In genomic region chr5:76819851-76820280, GRCh38 we compare ENCODE assay signal across 8 cellular contexts. TPM values are rescaled to one million over a fixed set of nuclear protein-coding genes. Genes with fewer than 3 reads are reported as not detected.
DNase-seq lines count a peak whose midpoint lies in the region; ATAC-seq and TF ChIP-seq lines count a peak whose summit lies in the region.

No MANE protein-coding gene starts in this region.

- TF ChIP-seq EP300 in SK-N-SH (IDR thresholded peaks at IDR 0.05; ENCODE audit: borderline replicate concordance in 1 of 2, low read depth in 1 of 2, low read length in 1 of 2) (no peak), stomach (IDR thresholded peaks at IDR 0.05) (no peak)

- peaks cover 21% of the 10 kb centered on the region for H3K79me2 ChIP-seq in SK-N-SH (ENCODE audit: insufficient read depth)

- no peak for TF ChIP-seq RAD21 in SK-N-SH (IDR thresholded peaks at IDR 0.05; ENCODE audit: low read length)

- no peak for TF ChIP-seq POLR2A in stomach (IDR thresholded peaks at IDR 0.05)

- H3K36me3 ChIP-seq in SK-N-SH (replicated peaks in 1 of 2; ENCODE audit: control insufficient read depth in 1 of 2, insufficient read depth in 2 of 2, low read length in 1 of 2) (no peaks in the 10 kb centered on the region), stomach (no peaks in the 10 kb centered on the region)

- no peaks in the 10 kb centered on the region for H3K9me3 Mint-ChIP-seq in central memory CD8-positive, alpha-beta T cell

- peaks cover 8% of the 10 kb centered on the region for H3K4me1 Mint-ChIP-seq in central memory CD8-positive, alpha-beta T cell

- TF ChIP-seq CTCF in SK-N-SH (IDR thresholded peaks at IDR 0.05) (no peak), stomach (IDR thresholded peaks at IDR 0.05) (no peak)

- peak overlapping the region; percentile 99 for H3K4me2 ChIP-seq in SK-N-SH

- peaks cover 2% of the 10 kb centered on the region for H3K36me3 Mint-ChIP-seq in central memory CD8-positive, alpha-beta T cell (ENCODE audit: insufficient read depth)

- intact Hi-C loops in stomach (cut with DNase I; ENCODE audit: low total_unique reads): no loop called here

- POLR2A ChIA-PET in SK-N-SH (lab: Yijun Ruan, JAX): no interaction called here

- peaks cover 70% of the 10 kb centered on the region for H3K27me3 Mint-ChIP-seq in central memory CD8-positive, alpha-beta T cell

- H3K4me3 ChIP-seq in SK-N-SH (ENCODE audit: low read depth in 2 of 2, low read length in 1 of 2): peak overlapping the region; percentile 74 to 84
- H3K4me3 ChIP-seq in stomach: peak overlapping the region; percentile 53 to 75 (median 66)

- DNase-seq in SK-N-SH (no peak), left lobe of liver (ENCODE audit: low spot score) (peak; percentile 77), stomach (peak; percentile 56), cerebellar cortex (ENCODE audit: low spot score) (no peak)
- DNase-seq in central memory CD8-positive, alpha-beta T cell (ENCODE audit: low spot score in 2 of 2): no peak
- DNase-seq in stimulated activated CD4-positive, alpha-beta T cell treated with anti-CD3 and anti-CD28 coated beads, Interleukin-4, amount 100 ng/mL, for 1 hour: no peak

- 71% methylated on average over 24 of the region's 27 CpGs for WGBS in SK-N-SH (ENCODE audit: low lambda C conversion rate)
- WGBS in stomach, 5 donors: 13 to 21% (median 17%) methylated on average over 15 to 27 of the region's 27 CpGs

- H2AFZ ChIP-seq in SK-N-SH (ENCODE audit: low read depth): peak overlapping the region; percentile 94; the same call in 1 of the 2 replicates

- H3K27me3 ChIP-seq in SK-N-SH (ENCODE audit: insufficient read depth) (no peaks in the 10 kb centered on the region), stomach (peaks cover 3 to 25% (median 9%) of the 10 kb centered on the region in 3 donors)

- H3K9me2 ChIP-seq in SK-N-SH: no peaks in the 10 kb centered on the region

- ATAC-seq in SK-N-SH treated with all-trans-retinoic acid at 6 μM for 48 hours: no peak
- no peak for ATAC-seq in central memory CD8-positive, alpha-beta T cell (replicated peaks; ENCODE audit: extremely low read depth, poor library complexity, severe bottlenecking)
- ATAC-seq in left lobe of liver: peak; percentile 61
- no peak for ATAC-seq in GM21515 (IDR thresholded peaks at IDR 0.05; ENCODE audit: unreplicated experiment)

- H3K27ac ChIP-seq in SK-N-SH (ENCODE audit: low read depth in 2 of 2, low read length in 1 of 2): no peak overlapping the region
- peak overlapping the region; percentile 83 to 92 (median 89) for H3K27ac ChIP-seq in stomach

- H3K4me1 ChIP-seq in SK-N-SH (ENCODE audit: control insufficient read depth in 1 of 2, insufficient read depth in 2 of 2, low read depth in 1 of 2, low read length in 1 of 2): peaks cover 8 to 17% of the 10 kb centered on the region in 2 experiments; a peak in 2 of 4 replicates
- peaks cover 0 to 34% (median 22%) of the 10 kb centered on the region in 4 donors for H3K4me1 ChIP-seq in stomach

- H3K9me3 ChIP-seq in SK-N-SH (no peaks in the 10 kb centered on the region), stomach (peaks cover 0 to under 1% (median 0%) of the 10 kb centered on the region in 4 donors)

- CTCF ChIA-PET in SK-N-SH (lab: Yijun Ruan, JAX): interaction anchor here (1.1 kb wide), 1 partner anchor 325 kb away, joined by 3 read pairs; no protein-coding TSS in a partner anchor

- peak overlapping the region; percentile 71 for H3K4me3 Mint-ChIP-seq in central memory CD8-positive, alpha-beta T cell

- H4K20me1 ChIP-seq in SK-N-SH (ENCODE audit: insufficient read depth): no peaks in the 10 kb centered on the region

- H3F3A ChIP-seq in SK-N-SH (replicated peaks; ENCODE audit: insufficient read depth): peaks cover 35% of the 10 kb centered on the region

- H3K27ac Mint-ChIP-seq in central memory CD8-positive, alpha-beta T cell (ENCODE audit: low read depth): no peak overlapping the region

- peak overlapping the region; percentile 78; the same call in 1 of the 2 replicates for H3K9ac ChIP-seq in SK-N-SH

TF ChIP-seq in SK-N-SH, 30 proteins besides CTCF, POLR2A, EP300 and RAD21 (continues in another document):
- TF ChIP-seq FOXJ3 (CRISPR knock-in tag; IDR thresholded peaks at IDR 0.05) (no peak), TAF1 (IDR thresholded peaks at IDR 0.05; ENCODE audit: borderline replicate concordance, low read depth, low read length) (no peak), SMC3 (IDR thresholded peaks at IDR 0.05; ENCODE audit: low read depth, low read length) (no peak), NRF1 (IDR thresholded peaks at IDR 0.05; ENCODE audit: low read depth, low read length) (no peak), MXI1 (IDR thresholded peaks at IDR 0.05; ENCODE audit: low read depth, low read length) (no peak), TEAD4 (IDR thresholded peaks at IDR 0.05; ENCODE audit: borderline replicate concordance, insufficient read depth) (no peak), ELF1 (IDR thresholded peaks at IDR 0.05) (no peak), GATA2 (CRISPR knock-in tag; IDR thresholded peaks at IDR 0.05) (no peak), NFIC (IDR thresholded peaks at IDR 0.05; ENCODE audit: borderline replicate concordance) (no peak), RFX5 (IDR thresholded peaks at IDR 0.05; ENCODE audit: low read length) (no peak), FOXM1 (IDR thresholded peaks at IDR 0.05; ENCODE audit: low read depth) (no peak)

TF ChIP-seq in SK-N-SH treated with all-trans-retinoic acid at 6 μM for 48 hours, 23 proteins besides CTCF, POLR2A, EP300 and RAD21:
- no peak for TF ChIP-seq RARB (CRISPR knock-in tag; IDR thresholded peaks at IDR 0.05)
- no peak for TF ChIP-seq ZC3H10 (CRISPR knock-in tag; IDR thresholded peaks at IDR 0.05)

RNA-seq across cellular contexts. Expression of gene F2RL1, which starts 1.0 kb away (rescaled TPM):
- polyA plus RNA-seq in SK-N-SH (2012; rRNA removed) (31.3 and 41.3 TPM in 2 replicates), stomach (10 to 100 TPM in 2 of 3 donors, 1 to 10 TPM in 1; 4.8 to 17.6 (median 12.4) TPM)
- polyA plus RNA-seq in SK-N-SH (2012; cell fraction: cytosol; rRNA removed): 35.5 and 38.7 TPM in 2 replicates
- polyA plus RNA-seq in SK-N-SH (2012; cell fraction: nucleus; rRNA removed): 5.9 and 13.8 TPM in 2 replicates
- total RNA-seq in left lobe of liver (7.0 TPM), stomach (10 to 100 TPM in 4 of 5 donors, 1 to 10 TPM in 1; 6.7 to 72.9 (median 36.1) TPM)

RNA-seq across cellular contexts. Expression of gene S100Z, which starts 29.9 kb away (rescaled TPM):
- polyA plus RNA-seq in SK-N-SH (2012; rRNA removed) (not detected in 2 replicates), stomach (under 1 TPM in 1 of 3 donors, not detected in 2; 0.08 TPM)
- polyA plus RNA-seq in SK-N-SH (2012; cell fraction: cytosol; rRNA removed): not detected in 2 replicates
- not detected in 2 replicates for polyA plus RNA-seq in SK-N-SH (2012; cell fraction: nucleus; rRNA removed)
- total RNA-seq in left lobe of liver (not detected), stomach (under 1 TPM in 1 of 5 donors, not detected in 4; 0.89 TPM)

Comparison
In these comparisons a context has a peak if more than half of its experiments do, and no peak if none do; other contexts are left out.
1. DNase-seq: peak in left lobe of liver (single experiment) and stomach (single experiment); none in SK-N-SH (single experiment), central memory CD8-positive, alpha-beta T cell (0 of 2), stimulated activated CD4-positive, alpha-beta T cell treated with anti-CD3 and anti-CD28 coated beads, Interleukin-4, amount 100 ng/mL, for 1 hour (single experiment) and cerebellar cortex (single experiment).
2. H3K27ac ChIP-seq: peak in stomach (5 of 5); none in SK-N-SH (0 of 2).